In genomic region chr5:69331528-69332445, GRCh38 we compare ENCODE assay signal across 1 cellular context.
TF ChIP-seq lines count a peak whose summit lies in the region.

No MANE protein-coding gene starts in this region.

TF ChIP-seq in K562, 482 proteins besides CTCF, POLR2A, EP300 and RAD21:
- TF ChIP-seq GATA2 (CRISPR knock-in tag; IDR thresholded peaks at IDR 0.05) (no peak), MTA2 (IDR thresholded peaks at IDR 0.05; ENCODE audit: low read depth) (no peak), CHD4 (IDR thresholded peaks at IDR 0.05; ENCODE audit: insufficient read depth, insufficient replicate concordance, low read depth, low read length, poor library complexity, severe bottlenecking) (no peak), HDAC6 (IDR thresholded peaks at IDR 0.05; ENCODE audit: low read depth, low read length) (no peak), CHD1 (IDR thresholded peaks at IDR 0.05; ENCODE audit: low read length) (no peak), TAF15 (IDR thresholded peaks at IDR 0.05; ENCODE audit: low read depth, low read length) (no peak), HMBOX1 (IDR thresholded peaks at IDR 0.05) (peak; percentile 64), MNT (conservative IDR thresholded peaks at IDR 0.05) (no peak), ARID4B (CRISPR knock-in tag; IDR thresholded peaks at IDR 0.05) (no peak), ZNF184 (CRISPR knock-in tag; IDR thresholded peaks at IDR 0.05) (no peak), L3MBTL2 (IDR thresholded peaks at IDR 0.05) (no peak), PTTG1 (tag; IDR thresholded peaks at IDR 0.05; ENCODE audit: low read depth) (0 out of 2 replicates have a peak, but pooled peaks have one; percentile 9), SPI1 (IDR thresholded peaks at IDR 0.05; ENCODE audit: borderline replicate concordance, low read depth, low read length) (peak; percentile 48; the same call in 1 of the 2 replicates)
- TF ChIP-seq, protein P1, sequence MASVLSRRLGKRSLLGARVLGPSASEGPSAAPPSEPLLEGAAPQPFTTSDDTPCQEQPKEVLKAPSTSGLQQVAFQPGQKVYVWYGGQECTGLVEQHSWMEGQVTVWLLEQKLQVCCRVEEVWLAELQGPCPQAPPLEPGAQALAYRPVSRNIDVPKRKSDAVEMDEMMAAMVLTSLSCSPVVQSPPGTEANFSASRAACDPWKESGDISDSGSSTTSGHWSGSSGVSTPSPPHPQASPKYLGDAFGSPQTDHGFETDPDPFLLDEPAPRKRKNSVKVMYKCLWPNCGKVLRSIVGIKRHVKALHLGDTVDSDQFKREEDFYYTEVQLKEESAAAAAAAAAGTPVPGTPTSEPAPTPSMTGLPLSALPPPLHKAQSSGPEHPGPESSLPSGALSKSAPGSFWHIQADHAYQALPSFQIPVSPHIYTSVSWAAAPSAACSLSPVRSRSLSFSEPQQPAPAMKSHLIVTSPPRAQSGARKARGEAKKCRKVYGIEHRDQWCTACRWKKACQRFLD (CRISPR knock-in tag; IDR thresholded peaks at IDR 0.05), result 0 out of 2 replicates have a peak, but pooled peaks have one; percentile 11
